Comparison of ENCODE assay signal across 1 cellular context in the genomic region with DNA sequence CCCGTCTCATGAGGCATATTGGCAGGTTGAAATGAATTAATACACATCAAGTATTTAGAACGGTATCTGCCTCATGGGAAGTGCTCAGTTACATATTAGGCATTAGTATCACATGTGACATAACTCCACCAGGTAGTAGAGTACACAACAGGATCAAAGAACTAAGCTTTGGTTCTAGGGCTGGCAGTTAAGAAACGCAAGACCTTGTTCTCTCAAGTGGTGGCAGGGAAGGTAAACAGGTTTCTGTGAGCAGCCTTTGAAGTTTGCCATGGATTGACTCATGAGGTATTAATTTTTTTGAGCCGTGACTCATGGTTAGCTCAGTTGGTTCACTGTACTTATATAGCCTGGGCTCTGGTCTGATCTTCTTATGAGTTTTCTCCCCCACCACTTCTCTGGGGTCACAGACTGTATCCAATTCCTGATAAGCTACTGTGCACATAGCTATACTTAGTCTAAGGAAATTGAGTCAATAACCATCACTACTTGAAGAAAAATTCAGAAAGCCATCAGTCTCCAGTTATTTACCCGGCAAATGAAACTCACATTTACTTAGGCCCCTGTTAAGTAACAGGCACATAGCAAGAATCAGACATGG.
TF ChIP-seq lines count a peak whose summit lies in the region.

No MANE protein-coding gene starts in this region.

TF ChIP-seq in HepG2, 621 proteins besides CTCF, POLR2A, EP300 and RAD21 (continued from another document and continues in another):
- TF ChIP-seq, protein P1, sequence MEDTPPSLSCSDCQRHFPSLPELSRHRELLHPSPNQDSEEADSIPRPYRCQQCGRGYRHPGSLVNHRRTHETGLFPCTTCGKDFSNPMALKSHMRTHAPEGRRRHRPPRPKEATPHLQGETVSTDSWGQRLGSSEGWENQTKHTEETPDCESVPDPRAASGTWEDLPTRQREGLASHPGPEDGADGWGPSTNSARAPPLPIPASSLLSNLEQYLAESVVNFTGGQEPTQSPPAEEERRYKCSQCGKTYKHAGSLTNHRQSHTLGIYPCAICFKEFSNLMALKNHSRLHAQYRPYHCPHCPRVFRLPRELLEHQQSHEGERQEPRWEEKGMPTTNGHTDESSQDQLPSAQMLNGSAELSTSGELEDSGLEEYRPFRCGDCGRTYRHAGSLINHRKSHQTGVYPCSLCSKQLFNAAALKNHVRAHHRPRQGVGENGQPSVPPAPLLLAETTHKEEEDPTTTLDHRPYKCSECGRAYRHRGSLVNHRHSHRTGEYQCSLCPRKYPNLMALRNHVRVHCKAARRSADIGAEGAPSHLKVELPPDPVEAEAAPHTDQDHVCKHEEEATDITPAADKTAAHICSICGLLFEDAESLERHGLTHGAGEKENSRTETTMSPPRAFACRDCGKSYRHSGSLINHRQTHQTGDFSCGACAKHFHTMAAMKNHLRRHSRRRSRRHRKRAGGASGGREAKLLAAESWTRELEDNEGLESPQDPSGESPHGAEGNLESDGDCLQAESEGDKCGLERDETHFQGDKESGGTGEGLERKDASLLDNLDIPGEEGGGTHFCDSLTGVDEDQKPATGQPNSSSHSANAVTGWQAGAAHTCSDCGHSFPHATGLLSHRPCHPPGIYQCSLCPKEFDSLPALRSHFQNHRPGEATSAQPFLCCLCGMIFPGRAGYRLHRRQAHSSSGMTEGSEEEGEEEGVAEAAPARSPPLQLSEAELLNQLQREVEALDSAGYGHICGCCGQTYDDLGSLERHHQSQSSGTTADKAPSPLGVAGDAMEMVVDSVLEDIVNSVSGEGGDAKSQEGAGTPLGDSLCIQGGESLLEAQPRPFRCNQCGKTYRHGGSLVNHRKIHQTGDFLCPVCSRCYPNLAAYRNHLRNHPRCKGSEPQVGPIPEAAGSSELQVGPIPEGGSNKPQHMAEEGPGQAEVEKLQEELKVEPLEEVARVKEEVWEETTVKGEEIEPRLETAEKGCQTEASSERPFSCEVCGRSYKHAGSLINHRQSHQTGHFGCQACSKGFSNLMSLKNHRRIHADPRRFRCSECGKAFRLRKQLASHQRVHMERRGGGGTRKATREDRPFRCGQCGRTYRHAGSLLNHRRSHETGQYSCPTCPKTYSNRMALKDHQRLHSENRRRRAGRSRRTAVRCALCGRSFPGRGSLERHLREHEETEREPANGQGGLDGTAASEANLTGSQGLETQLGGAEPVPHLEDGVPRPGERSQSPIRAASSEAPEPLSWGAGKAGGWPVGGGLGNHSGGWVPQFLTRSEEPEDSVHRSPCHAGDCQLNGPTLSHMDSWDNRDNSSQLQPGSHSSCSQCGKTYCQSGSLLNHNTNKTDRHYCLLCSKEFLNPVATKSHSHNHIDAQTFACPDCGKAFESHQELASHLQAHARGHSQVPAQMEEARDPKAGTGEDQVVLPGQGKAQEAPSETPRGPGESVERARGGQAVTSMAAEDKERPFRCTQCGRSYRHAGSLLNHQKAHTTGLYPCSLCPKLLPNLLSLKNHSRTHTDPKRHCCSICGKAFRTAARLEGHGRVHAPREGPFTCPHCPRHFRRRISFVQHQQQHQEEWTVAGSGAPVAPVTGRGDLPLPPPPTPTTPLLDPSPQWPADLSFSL (CRISPR knock-in tag; IDR thresholded peaks at IDR 0.05) = 0 out of 2 replicates have a peak, but pooled peaks have one; percentile 61
- TF ChIP-seq NCOA2 (CRISPR knock-in tag; IDR thresholded peaks at IDR 0.05) (peak; percentile 98), MTA3 (CRISPR knock-in tag; IDR thresholded peaks at IDR 0.05) (no peak), ZNF446 (CRISPR knock-in tag; IDR thresholded peaks at IDR 0.05) (no peak), IRX3 (CRISPR knock-in tag; IDR thresholded peaks at IDR 0.05; ENCODE audit: borderline replicate concordance, low read depth) (no peak), ZNF326 (CRISPR knock-in tag; IDR thresholded peaks at IDR 0.05; ENCODE audit: borderline replicate concordance) (no peak), ZNF549 (CRISPR knock-in tag; IDR thresholded peaks at IDR 0.05) (no peak), ZNF3 (CRISPR knock-in tag; IDR thresholded peaks at IDR 0.05) (peak; percentile 79; the same call in 1 of the 2 replicates), ZSCAN9 (CRISPR knock-in tag; IDR thresholded peaks at IDR 0.05; ENCODE audit: borderline replicate concordance) (peak; percentile 80; the same call in 1 of the 2 replicates), GFI1 (CRISPR knock-in tag; IDR thresholded peaks at IDR 0.05; ENCODE audit: borderline replicate concordance) (peak; percentile 89), ARID2 (CRISPR knock-in tag; IDR thresholded peaks at IDR 0.05; ENCODE audit: borderline replicate concordance) (no peak), NFIB (CRISPR knock-in tag; IDR thresholded peaks at IDR 0.05; ENCODE audit: borderline replicate concordance) (no peak), MAFK (conservative IDR thresholded peaks at IDR 0.05 in 1 of 2, IDR thresholded peaks at IDR 0.05 in 1 of 2; ENCODE audit: low read length in 2 of 2) (no peak), NR2F6 (IDR thresholded peaks at IDR 0.05) (peak; percentile 94), NR2F6 (CRISPR knock-in tag; IDR thresholded peaks at IDR 0.05) (peak; percentile 87), ZNF256 (CRISPR knock-in tag; conservative IDR thresholded peaks at IDR 0.05) (no peak), ZNF431 (CRISPR knock-in tag; IDR thresholded peaks at IDR 0.05; ENCODE audit: borderline replicate concordance, low read depth) (peak; percentile 90), ZNF496 (CRISPR knock-in tag; IDR thresholded peaks at IDR 0.05; ENCODE audit: insufficient replicate concordance) (no peak), REPIN1 (CRISPR knock-in tag; IDR thresholded peaks at IDR 0.05; ENCODE audit: borderline replicate concordance, low read depth) (peak; percentile 63; the same call in 1 of the 2 replicates), SNAPC2 (CRISPR knock-in tag; IDR thresholded peaks at IDR 0.05) (no peak), SMC3 (IDR thresholded peaks at IDR 0.05; ENCODE audit: low read length) (peak; percentile 25; the same call in 1 of the 2 replicates), NFKBIZ (CRISPR knock-in tag; IDR thresholded peaks at IDR 0.05) (peak; percentile 94), TARDBP (CRISPR knock-in tag; IDR thresholded peaks at IDR 0.05) (peak; percentile 92), JDP2 (CRISPR knock-in tag; IDR thresholded peaks at IDR 0.05; ENCODE audit: borderline replicate concordance) (no peak; the same call in 1 of the 2 replicates), YEATS4 (CRISPR knock-in tag; IDR thresholded peaks at IDR 0.05; ENCODE audit: borderline replicate concordance) (peak; percentile 56; the same call in 1 of the 2 replicates)
- TF ChIP-seq, protein P2, sequence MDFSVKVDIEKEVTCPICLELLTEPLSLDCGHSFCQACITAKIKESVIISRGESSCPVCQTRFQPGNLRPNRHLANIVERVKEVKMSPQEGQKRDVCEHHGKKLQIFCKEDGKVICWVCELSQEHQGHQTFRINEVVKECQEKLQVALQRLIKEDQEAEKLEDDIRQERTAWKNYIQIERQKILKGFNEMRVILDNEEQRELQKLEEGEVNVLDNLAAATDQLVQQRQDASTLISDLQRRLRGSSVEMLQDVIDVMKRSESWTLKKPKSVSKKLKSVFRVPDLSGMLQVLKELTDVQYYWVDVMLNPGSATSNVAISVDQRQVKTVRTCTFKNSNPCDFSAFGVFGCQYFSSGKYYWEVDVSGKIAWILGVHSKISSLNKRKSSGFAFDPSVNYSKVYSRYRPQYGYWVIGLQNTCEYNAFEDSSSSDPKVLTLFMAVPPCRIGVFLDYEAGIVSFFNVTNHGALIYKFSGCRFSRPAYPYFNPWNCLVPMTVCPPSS (IDR thresholded peaks at IDR 0.05) = no peak
- TF ChIP-seq, protein P3, sequence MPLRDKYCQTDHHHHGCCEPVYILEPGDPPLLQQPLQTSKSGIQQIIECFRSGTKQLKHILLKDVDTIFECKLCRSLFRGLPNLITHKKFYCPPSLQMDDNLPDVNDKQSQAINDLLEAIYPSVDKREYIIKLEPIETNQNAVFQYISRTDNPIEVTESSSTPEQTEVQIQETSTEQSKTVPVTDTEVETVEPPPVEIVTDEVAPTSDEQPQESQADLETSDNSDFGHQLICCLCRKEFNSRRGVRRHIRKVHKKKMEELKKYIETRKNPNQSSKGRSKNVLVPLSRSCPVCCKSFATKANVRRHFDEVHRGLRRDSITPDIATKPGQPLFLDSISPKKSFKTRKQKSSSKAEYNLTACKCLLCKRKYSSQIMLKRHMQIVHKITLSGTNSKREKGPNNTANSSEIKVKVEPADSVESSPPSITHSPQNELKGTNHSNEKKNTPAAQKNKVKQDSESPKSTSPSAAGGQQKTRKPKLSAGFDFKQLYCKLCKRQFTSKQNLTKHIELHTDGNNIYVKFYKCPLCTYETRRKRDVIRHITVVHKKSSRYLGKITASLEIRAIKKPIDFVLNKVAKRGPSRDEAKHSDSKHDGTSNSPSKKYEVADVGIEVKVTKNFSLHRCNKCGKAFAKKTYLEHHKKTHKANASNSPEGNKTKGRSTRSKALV (CRISPR knock-in tag; IDR thresholded peaks at IDR 0.05) = peak; percentile 35; the same call in 1 of the 2 replicates
- TF ChIP-seq, protein P4, sequence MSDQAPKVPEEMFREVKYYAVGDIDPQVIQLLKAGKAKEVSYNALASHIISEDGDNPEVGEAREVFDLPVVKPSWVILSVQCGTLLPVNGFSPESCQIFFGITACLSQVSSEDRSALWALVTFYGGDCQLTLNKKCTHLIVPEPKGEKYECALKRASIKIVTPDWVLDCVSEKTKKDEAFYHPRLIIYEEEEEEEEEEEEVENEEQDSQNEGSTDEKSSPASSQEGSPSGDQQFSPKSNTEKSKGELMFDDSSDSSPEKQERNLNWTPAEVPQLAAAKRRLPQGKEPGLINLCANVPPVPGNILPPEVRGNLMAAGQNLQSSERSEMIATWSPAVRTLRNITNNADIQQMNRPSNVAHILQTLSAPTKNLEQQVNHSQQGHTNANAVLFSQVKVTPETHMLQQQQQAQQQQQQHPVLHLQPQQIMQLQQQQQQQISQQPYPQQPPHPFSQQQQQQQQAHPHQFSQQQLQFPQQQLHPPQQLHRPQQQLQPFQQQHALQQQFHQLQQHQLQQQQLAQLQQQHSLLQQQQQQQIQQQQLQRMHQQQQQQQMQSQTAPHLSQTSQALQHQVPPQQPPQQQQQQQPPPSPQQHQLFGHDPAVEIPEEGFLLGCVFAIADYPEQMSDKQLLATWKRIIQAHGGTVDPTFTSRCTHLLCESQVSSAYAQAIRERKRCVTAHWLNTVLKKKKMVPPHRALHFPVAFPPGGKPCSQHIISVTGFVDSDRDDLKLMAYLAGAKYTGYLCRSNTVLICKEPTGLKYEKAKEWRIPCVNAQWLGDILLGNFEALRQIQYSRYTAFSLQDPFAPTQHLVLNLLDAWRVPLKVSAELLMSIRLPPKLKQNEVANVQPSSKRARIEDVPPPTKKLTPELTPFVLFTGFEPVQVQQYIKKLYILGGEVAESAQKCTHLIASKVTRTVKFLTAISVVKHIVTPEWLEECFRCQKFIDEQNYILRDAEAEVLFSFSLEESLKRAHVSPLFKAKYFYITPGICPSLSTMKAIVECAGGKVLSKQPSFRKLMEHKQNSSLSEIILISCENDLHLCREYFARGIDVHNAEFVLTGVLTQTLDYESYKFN (CRISPR knock-in tag; conservative IDR thresholded peaks at IDR 0.05) = peak; percentile 99
- TF ChIP-seq, protein P5, sequence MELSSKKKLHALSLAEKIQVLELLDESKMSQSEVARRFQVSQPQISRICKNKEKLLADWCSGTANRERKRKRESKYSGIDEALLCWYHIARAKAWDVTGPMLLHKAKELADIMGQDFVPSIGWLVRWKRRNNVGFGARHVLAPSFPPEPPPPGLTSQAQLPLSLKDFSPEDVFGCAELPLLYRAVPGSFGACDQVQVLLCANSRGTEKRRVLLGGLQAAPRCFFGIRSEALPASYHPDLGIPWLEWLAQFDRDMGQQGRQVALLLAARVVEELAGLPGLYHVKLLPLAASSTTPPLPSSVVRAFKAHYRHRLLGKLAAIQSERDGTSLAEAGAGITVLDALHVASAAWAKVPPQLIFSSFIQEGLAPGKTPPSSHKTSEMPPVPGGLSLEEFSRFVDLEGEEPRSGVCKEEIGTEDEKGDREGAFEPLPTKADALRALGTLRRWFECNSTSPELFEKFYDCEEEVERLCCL (CRISPR knock-in tag; IDR thresholded peaks at IDR 0.05; ENCODE audit: borderline replicate concordance) = no peak
- TF ChIP-seq, protein P6, sequence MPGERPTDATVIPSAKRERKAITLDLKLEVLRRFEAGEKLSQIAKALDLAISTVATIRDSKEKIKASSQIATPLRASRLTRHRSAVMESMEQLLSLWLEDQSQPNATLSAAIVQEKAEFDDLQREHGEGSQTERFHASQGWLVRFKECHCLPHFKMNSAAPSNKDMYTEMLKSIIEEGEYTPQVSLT (CRISPR knock-in tag; IDR thresholded peaks at IDR 0.05; ENCODE audit: borderline replicate concordance, low read depth) = no peak
- TF ChIP-seq, protein P7, sequence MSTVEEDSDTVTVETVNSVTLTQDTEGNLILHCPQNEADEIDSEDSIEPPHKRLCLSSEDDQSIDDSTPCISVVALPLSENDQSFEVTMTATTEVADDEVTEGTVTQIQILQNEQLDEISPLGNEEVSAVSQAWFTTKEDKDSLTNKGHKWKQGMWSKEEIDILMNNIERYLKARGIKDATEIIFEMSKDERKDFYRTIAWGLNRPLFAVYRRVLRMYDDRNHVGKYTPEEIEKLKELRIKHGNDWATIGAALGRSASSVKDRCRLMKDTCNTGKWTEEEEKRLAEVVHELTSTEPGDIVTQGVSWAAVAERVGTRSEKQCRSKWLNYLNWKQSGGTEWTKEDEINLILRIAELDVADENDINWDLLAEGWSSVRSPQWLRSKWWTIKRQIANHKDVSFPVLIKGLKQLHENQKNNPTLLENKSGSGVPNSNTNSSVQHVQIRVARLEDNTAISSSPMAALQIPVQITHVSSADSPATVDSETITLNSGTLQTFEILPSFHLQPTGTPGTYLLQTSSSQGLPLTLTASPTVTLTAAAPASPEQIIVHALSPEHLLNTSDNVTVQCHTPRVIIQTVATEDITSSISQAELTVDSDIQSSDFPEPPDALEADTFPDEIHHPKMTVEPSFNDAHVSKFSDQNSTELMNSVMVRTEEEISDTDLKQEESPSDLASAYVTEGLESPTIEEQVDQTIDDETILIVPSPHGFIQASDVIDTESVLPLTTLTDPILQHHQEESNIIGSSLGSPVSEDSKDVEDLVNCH (CRISPR knock-in tag; IDR thresholded peaks at IDR 0.05) = no peak
- TF ChIP-seq, protein P8, sequence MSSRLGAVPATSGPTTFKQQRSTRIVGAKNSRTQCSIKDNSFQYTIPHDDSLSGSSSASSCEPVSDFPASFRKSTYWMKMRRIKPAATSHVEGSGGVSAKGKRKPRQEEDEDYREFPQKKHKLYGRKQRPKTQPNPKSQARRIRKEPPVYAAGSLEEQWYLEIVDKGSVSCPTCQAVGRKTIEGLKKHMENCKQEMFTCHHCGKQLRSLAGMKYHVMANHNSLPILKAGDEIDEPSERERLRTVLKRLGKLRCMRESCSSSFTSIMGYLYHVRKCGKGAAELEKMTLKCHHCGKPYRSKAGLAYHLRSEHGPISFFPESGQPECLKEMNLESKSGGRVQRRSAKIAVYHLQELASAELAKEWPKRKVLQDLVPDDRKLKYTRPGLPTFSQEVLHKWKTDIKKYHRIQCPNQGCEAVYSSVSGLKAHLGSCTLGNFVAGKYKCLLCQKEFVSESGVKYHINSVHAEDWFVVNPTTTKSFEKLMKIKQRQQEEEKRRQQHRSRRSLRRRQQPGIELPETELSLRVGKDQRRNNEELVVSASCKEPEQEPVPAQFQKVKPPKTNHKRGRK (CRISPR knock-in tag; IDR thresholded peaks at IDR 0.05) = no peak
